Comparison of ENCODE assay signal across 15 cellular contexts in genomic region chr6:85458782-85459181, GRCh38. TPM values are rescaled to one million over a fixed set of nuclear protein-coding genes. Genes with fewer than 3 reads are reported as not detected.
DNase-seq lines count a peak whose midpoint lies in the region; ATAC-seq and TF ChIP-seq lines count a peak whose summit lies in the region.
"Had no signal": no experiment of that assay in that cellular context is flagged by ENCODE, and none has a peak within 500 bp of the region (broad histone marks: within the 10 kb centered on the region; RNA-seq: fewer than 3 reads in every experiment).

No MANE protein-coding gene starts in this region.

- H3K36me3 ChIP-seq in GM23338 (ENCODE audit: insufficient read depth) (no peaks in the 10 kb centered on the region), rectal smooth muscle tissue (ENCODE audit: control insufficient read depth, insufficient read depth, low read length) (no peaks in the 10 kb centered on the region)
- H3K36me3 ChIP-seq: Peyer's patch had no signal

- H3K27ac ChIP-seq in GM23338 (ENCODE audit: low read depth) = no peak overlapping the region; the same call in 1 of the 2 replicates
- peak overlapping the region; percentile 65 for H3K27ac ChIP-seq in rectal smooth muscle tissue (ENCODE audit: low read depth, low read length)

- no peaks in the 10 kb centered on the region for H4K20me1 ChIP-seq in GM23338 (replicated peaks; ENCODE audit: insufficient read depth)

- H3K4me2 ChIP-seq in GM23338 = peak overlapping the region; percentile 49

- H3K36me3 Mint-ChIP-seq in GM23338 (ENCODE audit: low read depth) = no peaks in the 10 kb centered on the region
- no peaks in the 10 kb centered on the region for H3K36me3 Mint-ChIP-seq in chondrocyte (ENCODE audit: low read depth)
- H3K36me3 Mint-ChIP-seq: mesothelial cell of epicardium had no signal

- no peaks in the 10 kb centered on the region for H3F3A ChIP-seq in GM23338 (replicated peaks; ENCODE audit: low read depth)

- H3K27me3 ChIP-seq in GM23338 (ENCODE audit: insufficient read depth) (no peaks in the 10 kb centered on the region), rectal smooth muscle tissue (ENCODE audit: control insufficient read depth, insufficient read depth, low read length) (no peaks in the 10 kb centered on the region)
- H3K27me3 ChIP-seq: Peyer's patch had no signal

- H3K9me3 Mint-ChIP-seq in GM23338 = no peaks in the 10 kb centered on the region
- H3K9me3 Mint-ChIP-seq in chondrocyte (ENCODE audit: low read depth) = no peaks in the 10 kb centered on the region
- H3K9me3 Mint-ChIP-seq: mesothelial cell of epicardium had no signal

- H2AFZ ChIP-seq in GM23338 = peak overlapping the region; percentile 15; the same call in 1 of the 2 replicates

- H3K4me1 Mint-ChIP-seq in GM23338 = peaks cover 26% of the 10 kb centered on the region
- H3K4me1 Mint-ChIP-seq in chondrocyte (ENCODE audit: low read depth) = peaks cover 78% of the 10 kb centered on the region
- H3K4me1 Mint-ChIP-seq: mesothelial cell of epicardium had no signal

- H3K4me3 Mint-ChIP-seq in GM23338 (no peak overlapping the region; the same call in 2 of the 3 replicates), chondrocyte (ENCODE audit: unreplicated experiment) (no peak overlapping the region)
- H3K4me3 Mint-ChIP-seq: mesothelial cell of epicardium had no signal

- H3K4me3 ChIP-seq in GM23338 = peak overlapping the region; percentile 15; the same call in 1 of the 2 replicates
- H3K4me3 ChIP-seq in rectal smooth muscle tissue (ENCODE audit: low read length) = no peak overlapping the region
- H3K4me3 ChIP-seq: Peyer's patch had no signal

- DNase-seq in GM23338 (ENCODE audit: low spot score) = peak; percentile 41
- peak; percentile 46 for DNase-seq in RPMI7951 (ENCODE audit: low read depth)
- no peak for DNase-seq in chondrocyte (ENCODE audit: low spot score)
- DNase-seq in effector CD4-positive, alpha-beta T cell = no peak
- DNase-seq in cortex of kidney (lab: John Stamatoyannopoulos, UW) = no peak
- DNase-seq: activated CD4-positive, alpha-beta T cell treated with anti-CD3 and anti-CD28 coated beads for 48 hours; amniotic stem cell; DND-41; NCI-H146; stimulated activated naive CD4-positive, alpha-beta T cell treated with Interleukin-2 at 50 U/mL for 16 hours had no signal

- H3K27me3 Mint-ChIP-seq in GM23338 (ENCODE audit: insufficient read depth, low read depth, poor library complexity) (peaks cover 4% of the 10 kb centered on the region), chondrocyte (ENCODE audit: low read depth) (no peaks in the 10 kb centered on the region)

- H3K79me2 ChIP-seq in GM23338 (replicated peaks; ENCODE audit: insufficient read depth) = no peaks in the 10 kb centered on the region

- ATAC-seq in GM23338 (peak; percentile 60), HG03460 (IDR thresholded peaks at IDR 0.05; ENCODE audit: unreplicated experiment) (no peak), GM19328 (IDR thresholded peaks at IDR 0.05; ENCODE audit: unreplicated experiment) (no peak)

- H3K27ac Mint-ChIP-seq in GM23338 (no peak overlapping the region), chondrocyte (ENCODE audit: unreplicated experiment) (peak overlapping the region; percentile 59)
- H3K27ac Mint-ChIP-seq: mesothelial cell of epicardium had no signal

- H3K4me1 ChIP-seq in GM23338 (ENCODE audit: insufficient read depth) (peaks cover 26% of the 10 kb centered on the region), rectal smooth muscle tissue (ENCODE audit: control insufficient read depth, insufficient read depth, low read length) (peaks cover 14% of the 10 kb centered on the region)

- peaks cover 11% of the 10 kb centered on the region for H3K9me2 ChIP-seq in GM23338 (ENCODE audit: insufficient read depth)

- H3K9ac ChIP-seq in rectal smooth muscle tissue (ENCODE audit: low read length) = no peak overlapping the region

- no peak for TF ChIP-seq CTCF in GM23338 (conservative IDR thresholded peaks at IDR 0.05; ENCODE audit: low read depth in 2 of 2)
- no peak for TF ChIP-seq CTCF in chondrocyte (IDR thresholded peaks at IDR 0.05)

TF ChIP-seq in GM23338, 12 proteins besides CTCF, POLR2A, EP300 and RAD21:
- TF ChIP-seq ZNF114 (CRISPR knock-in tag; IDR thresholded peaks at IDR 0.05) (no peak), ZNF462 (CRISPR knock-in tag; IDR thresholded peaks at IDR 0.05) (peak; percentile 25; the same call in 1 of the 2 replicates)
TF ChIP-seq in GM23338: peak in this region for 1.

RNA-seq across cellular contexts. Expression of gene NT5E, which starts 8.9 kb away (rescaled TPM):
- 0.50 and 1.5 TPM in 2 replicates for total RNA-seq in GM23338 (2014; rRNA removed; shearing (Covaris generic))
- 0.18 and 0.23 TPM in 2 replicates for polyA plus RNA-seq in GM23338 (2016; fragmentation: Nextera tagmentation; extraction: Ambion mirVana)
- total RNA-seq in RPMI7951 (2014; rRNA removed; shearing (Covaris generic)) = 395 and 427 TPM in 2 replicates
- total RNA-seq in chondrocyte = 43.1 to 49.0 TPM (median 48.7 TPM) in 3 replicates

Comparison
In these comparisons a context has a peak if more than half of its experiments do, and no peak if none do; other contexts are left out.
1. DNase-seq: peak in GM23338 (single experiment) and RPMI7951 (single experiment); none in chondrocyte (single experiment), effector CD4-positive, alpha-beta T cell (single experiment) and cortex of kidney (single experiment).
2. RNA of gene NT5E, which starts 8.9 kb away (total RNA-seq): 395 to 427 TPM in RPMI7951 and 43.1 to 49.0 TPM in chondrocyte; 0.50 to 1.5 TPM in GM23338; every median in the first group is over 10 times any median in the second.